Comparison of ENCODE assay signal across 9 cellular contexts in genomic region chr6:119347466-119348307, GRCh38. TPM values are rescaled to one million over a fixed set of nuclear protein-coding genes. Genes with fewer than 3 reads are reported as not detected.
A peak's percentile ranks its signal among the peaks of the same experiment; 100 is the strongest.
DNase-seq lines count a peak whose midpoint lies in the region; ATAC-seq and TF ChIP-seq lines count a peak whose summit lies in the region.
"Had no signal": no experiment of that assay in that cellular context is flagged by ENCODE, and none has a peak within 500 bp of the region (broad histone marks: within the 10 kb centered on the region; RNA-seq: fewer than 3 reads in every experiment).

No MANE protein-coding gene starts in this region.

- H3K9me2 ChIP-seq in Karpas-422 (replicated peaks; ENCODE audit: insufficient read depth, low read length), result no peaks in the 10 kb centered on the region

- TF ChIP-seq CTCF in fibroblast of lung (conservative IDR thresholded peaks at IDR 0.05 in 1 of 2, IDR thresholded peaks at IDR 0.05 in 1 of 2; ENCODE audit: low read depth in 1 of 2, low read length in 2 of 2), result no peak
- no peak for TF ChIP-seq CTCF in neural crest cell (conservative IDR thresholded peaks at IDR 0.05)

- no peaks in the 10 kb centered on the region for H3K27me3 ChIP-seq in Karpas-422 (ENCODE audit: low read length)
- H3K27me3 ChIP-seq in fibroblast of lung (ENCODE audit: control insufficient read depth, insufficient read depth, low read length), result no peaks in the 10 kb centered on the region

- H3K27ac ChIP-seq in Karpas-422 (ENCODE audit: low read length), result no peak overlapping the region
- H3K27ac ChIP-seq in fibroblast of lung (ENCODE audit: insufficient read depth, low read length), result peak overlapping the region; percentile 29
- H3K27ac ChIP-seq: A549 had no signal

- no peaks in the 10 kb centered on the region for H3K9me3 Mint-ChIP-seq in activated CD8-positive, alpha-beta memory T cell treated with anti-CD3 and anti-CD28 coated beads, Interleukin-2, amount 10 ng/mL, durations not matched to agents 7 days and 5 days (ENCODE audit: low read depth)
- no peaks in the 10 kb centered on the region for H3K9me3 Mint-ChIP-seq in neural crest cell

- ATAC-seq in GM21825 (IDR thresholded peaks at IDR 0.05; ENCODE audit: unreplicated experiment), result peak; percentile 23
- no peak for ATAC-seq in activated CD8-positive, alpha-beta memory T cell treated with anti-CD3 and anti-CD28 coated beads, Interleukin-2, amount 10 ng/mL, durations not matched to agents 7 days and 5 days

- H3K4me3 Mint-ChIP-seq in activated CD8-positive, alpha-beta memory T cell treated with anti-CD3 and anti-CD28 coated beads, Interleukin-2, amount 10 ng/mL, durations not matched to agents 7 days and 5 days, result peak overlapping the region; percentile 91
- peak overlapping the region; percentile 85 for H3K4me3 Mint-ChIP-seq in neural crest cell

- DNase-seq in DMS79 treated with DMSO at 0.1 percent for 48 hours (lab: John Stamatoyannopoulos, UW), result peak; percentile 11
- no peak for DNase-seq in DMS79 (lab: John Stamatoyannopoulos, UW)
- no peak for DNase-seq in Karpas-422
- DNase-seq in activated CD8-positive, alpha-beta memory T cell treated with anti-CD3 and anti-CD28 coated beads, Interleukin-2, amount 10 ng/mL, durations not matched to agents 7 days and 5 days, result peak; percentile 69
- peak in 1 of 2 donors; percentile 11 for DNase-seq in fibroblast of lung (ENCODE audit: low read depth in 2 of 2)
- no peak for DNase-seq in neural crest cell (ENCODE audit: low read depth, low spot score)
- DNase-seq in NCI-H187 treated with DMSO at 0.1 percent for 48 hours (lab: John Stamatoyannopoulos, UW), result no peak

- no peak overlapping the region for H3K9ac ChIP-seq in Karpas-422 (ENCODE audit: low read length)
- peak overlapping the region; percentile 71 for H3K9ac ChIP-seq in fibroblast of lung (ENCODE audit: insufficient read depth, low read length)

- H3K4me1 ChIP-seq in Karpas-422 (ENCODE audit: low read length) (peaks cover 31% of the 10 kb centered on the region), fibroblast of lung (ENCODE audit: control insufficient read depth, extremely low read depth, insufficient read depth, low read length) (peaks cover 3% of the 10 kb centered on the region)

- peaks cover 55% of the 10 kb centered on the region for H3K4me1 Mint-ChIP-seq in activated CD8-positive, alpha-beta memory T cell treated with anti-CD3 and anti-CD28 coated beads, Interleukin-2, amount 10 ng/mL, durations not matched to agents 7 days and 5 days
- peaks cover 10% of the 10 kb centered on the region for H3K4me1 Mint-ChIP-seq in neural crest cell

- H3K79me2 ChIP-seq in Karpas-422 (ENCODE audit: low read length) (no peaks in the 10 kb centered on the region), fibroblast of lung (ENCODE audit: control insufficient read depth, insufficient read depth, low read length) (peaks cover 16% of the 10 kb centered on the region)

- H3K36me3 Mint-ChIP-seq in activated CD8-positive, alpha-beta memory T cell treated with anti-CD3 and anti-CD28 coated beads, Interleukin-2, amount 10 ng/mL, durations not matched to agents 7 days and 5 days, result peaks cover 36% of the 10 kb centered on the region
- no peaks in the 10 kb centered on the region for H3K36me3 Mint-ChIP-seq in neural crest cell (ENCODE audit: low read depth)

- H3K27ac Mint-ChIP-seq in activated CD8-positive, alpha-beta memory T cell treated with anti-CD3 and anti-CD28 coated beads, Interleukin-2, amount 10 ng/mL, durations not matched to agents 7 days and 5 days, result peak overlapping the region; percentile 86
- H3K27ac Mint-ChIP-seq in neural crest cell (ENCODE audit: unreplicated experiment), result no peak overlapping the region

- H2AFZ ChIP-seq in Karpas-422 (ENCODE audit: low read length) (no peak overlapping the region), fibroblast of lung (ENCODE audit: low read length) (peak overlapping the region; percentile 22)

- peak overlapping the region; percentile 97 for H3K4me2 ChIP-seq in Karpas-422 (ENCODE audit: low read depth, low read length, poor library complexity, severe bottlenecking)
- H3K4me2 ChIP-seq in fibroblast of lung (ENCODE audit: extremely low read depth, insufficient read depth, low read length), result peak overlapping the region; percentile 100

- H3K9me3 ChIP-seq in Karpas-422 (ENCODE audit: low read length) (no peaks in the 10 kb centered on the region), fibroblast of lung (ENCODE audit: control insufficient read depth, insufficient read depth, low read depth, low read length) (no peaks in the 10 kb centered on the region)
- H3K9me3 ChIP-seq: A549 had no signal

- peak overlapping the region; percentile 75; the same call in 1 of the 2 replicates for H3K4me3 ChIP-seq in Karpas-422 (ENCODE audit: low read length)
- peak overlapping the region; percentile 55 to 87 (median 81) for H3K4me3 ChIP-seq in fibroblast of lung (replicated peaks in 1 of 4; ENCODE audit: control extremely low read depth in 1 of 4, insufficient read depth in 1 of 4, low read depth in 3 of 4, low read length in 4 of 4)

- no peaks in the 10 kb centered on the region for H3K27me3 Mint-ChIP-seq in activated CD8-positive, alpha-beta memory T cell treated with anti-CD3 and anti-CD28 coated beads, Interleukin-2, amount 10 ng/mL, durations not matched to agents 7 days and 5 days
- peaks cover 47% of the 10 kb centered on the region for H3K27me3 Mint-ChIP-seq in neural crest cell (ENCODE audit: low read depth)

- CTCF ChIA-PET in activated CD8-positive, alpha-beta memory T cell treated with anti-CD3 and anti-CD28 coated beads, Interleukin-2, amount 10 ng/mL, durations not matched to agents 7 days and 5 days (lab: Charles Lee), result interaction anchor here (0.8 to 4.2 kb wide), 11 partner anchors 10 to 321 kb away, joined by 3 to 35 read pairs (median 5); no protein-coding TSS in a partner anchor

- H4K20me1 ChIP-seq in Karpas-422 (ENCODE audit: insufficient read depth, low read depth, low read length), result no peaks in the 10 kb centered on the region
- H4K20me1 ChIP-seq in fibroblast of lung (ENCODE audit: control insufficient read depth, extremely low read depth, insufficient read depth, low read length), result no peaks in the 10 kb centered on the region

- H3K36me3 ChIP-seq in Karpas-422 (ENCODE audit: insufficient read depth, low read length) (no peaks in the 10 kb centered on the region), fibroblast of lung (ENCODE audit: control insufficient read depth, insufficient read depth, low read length) (no peaks in the 10 kb centered on the region)

RNA-seq across cellular contexts. Expression of gene MAN1A1, which starts 1.9 kb away (rescaled TPM):
- 0.43 and 0.48 TPM in 2 replicates for total RNA-seq in Karpas-422 (2014; rRNA removed; shearing (Covaris generic); ENCODE audit: low replicate concordance)
- 10 to 100 TPM; 34.8 to 38.4 TPM for total RNA-seq in activated CD8-positive, alpha-beta memory T cell treated with anti-CD3 and anti-CD28 coated beads, Interleukin-2, amount 10 ng/mL, durations not matched to agents 7 days and 5 days
- 90.9 and 120 TPM in 2 replicates for total RNA-seq in fibroblast of lung
- 39.5 and 48.2 TPM in 2 replicates for polyA plus RNA-seq in fibroblast of lung
- 26.8 and 32.6 TPM in 2 replicates for polyA plus RNA-seq in fibroblast of lung (2012)
- polyA minus RNA-seq in fibroblast of lung (ENCODE audit: low replicate concordance), result 3.8 and 5.5 TPM in 2 replicates
- 3.0 and 3.3 TPM in 2 replicates for total RNA-seq in neural crest cell

Comparison
In these comparisons a context has a peak if more than half of its experiments do, and no peak if none do; other contexts are left out.
1. DNase-seq: peak in DMS79 treated with DMSO at 0.1 percent for 48 hours (single experiment) and activated CD8-positive, alpha-beta memory T cell treated with anti-CD3 and anti-CD28 coated beads, Interleukin-2, amount 10 ng/mL, durations not matched to agents 7 days and 5 days (single experiment); none in DMS79 (single experiment), Karpas-422 (single experiment), neural crest cell (single experiment) and NCI-H187 treated with DMSO at 0.1 percent for 48 hours (single experiment).